20 cellular contexts compared by ENCODE assay signal in the genomic region with DNA sequence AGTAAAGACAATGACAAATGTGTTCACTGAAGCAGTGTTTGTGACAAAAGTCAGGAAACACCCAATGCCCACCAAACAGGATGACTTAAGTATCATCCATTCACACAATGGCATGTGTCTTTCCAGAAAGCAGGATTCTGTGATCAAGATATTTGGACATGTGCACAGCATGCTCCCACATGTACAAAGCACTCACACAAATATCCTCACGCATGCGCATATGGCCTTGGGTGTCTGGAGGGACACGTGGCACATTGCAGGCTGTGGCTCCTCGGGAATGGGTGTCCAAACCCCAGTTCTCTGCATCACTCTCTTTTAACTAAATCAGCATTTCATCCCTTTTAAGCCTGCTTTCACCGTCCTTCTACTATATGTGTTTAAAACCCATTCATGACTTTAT.
DNase-seq lines count a peak whose midpoint lies in the region; ATAC-seq and TF ChIP-seq lines count a peak whose summit lies in the region.
"Had no signal": no experiment of that assay in that cellular context is flagged by ENCODE, and none has a peak within 500 bp of the region (broad histone marks: within the 10 kb centered on the region; RNA-seq: fewer than 3 reads in every experiment).

No MANE protein-coding gene starts in this region.

- intact Hi-C loops in natural killer cell (cut with micrococcal nuclease), result no loop called here
- intact Hi-C loops in lower leg skin (cut with DNase I; ENCODE audit: low total_unique reads), result no loop called here

- peaks cover 24 to 45% of the 10 kb centered on the region in 2 donors for H3K4me1 Mint-ChIP-seq in natural killer cell treated with Interleukin-12 subunit alpha and Interleukin-12 subunit beta and Interleukin-15 and Interleukin-18, amount 100 ng/mL, for 72 hours (ENCODE audit: low read depth in 2 of 2)
- peaks cover 16 to 17% of the 10 kb centered on the region in 2 donors for H3K4me1 Mint-ChIP-seq in natural killer cell

- no peak for ATAC-seq in natural killer cell treated with Interleukin-12 subunit alpha and Interleukin-12 subunit beta and Interleukin-15 and Interleukin-18, amount 100 ng/mL, for 72 hours
- ATAC-seq in natural killer cell, result no peak
- no peak for ATAC-seq in HG02623 (IDR thresholded peaks at IDR 0.05; ENCODE audit: unreplicated experiment)
- ATAC-seq: activated CD4-positive, CD25-positive, alpha-beta regulatory T cell treated with anti-CD3 and anti-CD28 coated beads, Interleukin-2, amount 50 U/mL, for 24 hours had no signal

- in situ Hi-C loops in brain microvascular endothelial cell (cut with HindIII; ENCODE audit: low pct_ligation_motif_present, low sequenced_read_pairs), result no loop called here

- no peaks in the 10 kb centered on the region for H3K27me3 Mint-ChIP-seq in natural killer cell treated with Interleukin-12 subunit alpha and Interleukin-12 subunit beta and Interleukin-15 and Interleukin-18, amount 100 ng/mL, for 72 hours
- H3K27me3 Mint-ChIP-seq in natural killer cell (ENCODE audit: low read depth in 2 of 2), result no peaks in the 10 kb centered on the region
- H3K27me3 Mint-ChIP-seq: activated naive CD8-positive, alpha-beta T cell; central memory CD8-positive, alpha-beta T cell; naive B cell had no signal

- TF ChIP-seq POLR2A in lower leg skin (IDR thresholded peaks at IDR 0.05), result no peak

- H3K27me3 ChIP-seq in brain microvascular endothelial cell (replicated peaks), result no peaks in the 10 kb centered on the region
- H3K27me3 ChIP-seq: hepatocyte, thyroid gland had no signal

- no peaks in the 10 kb centered on the region for H3K36me3 ChIP-seq in brain microvascular endothelial cell (replicated peaks)
- H3K36me3 ChIP-seq: thyroid gland had no signal

- peaks cover 4% of the 10 kb centered on the region for H3K9me3 Mint-ChIP-seq in natural killer cell treated with Interleukin-12 subunit alpha and Interleukin-12 subunit beta and Interleukin-15 and Interleukin-18, amount 100 ng/mL, for 72 hours
- H3K9me3 Mint-ChIP-seq in natural killer cell, result peaks cover 5% of the 10 kb centered on the region in 2 donors

- H3K4me3 Mint-ChIP-seq in natural killer cell treated with Interleukin-12 subunit alpha and Interleukin-12 subunit beta and Interleukin-15 and Interleukin-18, amount 100 ng/mL, for 72 hours, result no peak overlapping the region
- no peak overlapping the region for H3K4me3 Mint-ChIP-seq in natural killer cell
- H3K4me3 Mint-ChIP-seq: activated naive CD8-positive, alpha-beta T cell; B cell; central memory CD8-positive, alpha-beta T cell; T-helper 1 cell treated with Interleukin-12 subunit alpha and Interleukin-12 subunit beta and Interleukin-4 antibody, amounts not matched to agents 30 μg/mL and 1 μg/mL, for 36 hours had no signal

- 23 to 25% methylated on average over 5 of the region's 5 CpGs for WGBS in lower leg skin, 2 donors

- H3K27ac Mint-ChIP-seq in natural killer cell treated with Interleukin-12 subunit alpha and Interleukin-12 subunit beta and Interleukin-15 and Interleukin-18, amount 100 ng/mL, for 72 hours, result peak overlapping the region in 1 of 2 donors; percentile 66
- no peak overlapping the region for H3K27ac Mint-ChIP-seq in natural killer cell
- H3K27ac Mint-ChIP-seq: activated naive CD8-positive, alpha-beta T cell; B cell; T-helper 1 cell treated with Interleukin-12 subunit alpha and Interleukin-12 subunit beta and Interleukin-4 antibody, amounts not matched to agents 30 μg/mL and 1 μg/mL, for 36 hours had no signal

- peak; percentile 13 for DNase-seq in natural killer cell treated with Interleukin-12 subunit alpha and Interleukin-12 subunit beta and Interleukin-15 and Interleukin-18, amount 100 ng/mL, for 72 hours (ENCODE audit: low spot score)
- DNase-seq in natural killer cell (no peak), brain microvascular endothelial cell (peak; percentile 57), lower leg skin (ENCODE audit: low spot score in 2 of 2) (peak; percentile 66 to 84), middle frontal gyrus (ENCODE audit: extremely low spot score, low spot score) (no peak), LoVo (ENCODE audit: low spot score) (no peak)
- no peak for DNase-seq in central memory CD4-positive, alpha-beta T cell
- DNase-seq: activated T-cell treated with anti-CD3 and anti-CD28 coated beads for 4 hours; naive B cell; NCI-H1694 treated with DMSO at 0.1 percent for 48 hours; NCI-H524 treated with DMSO at 0.1 percent for 48 hours; stimulated activated CD4-positive, alpha-beta T cell treated with anti-CD3 and anti-CD28 coated beads, Interleukin-2, amount 100 ng/mL, for 24 hours; thyroid gland had no signal

- peaks cover 6% of the 10 kb centered on the region for H3K36me3 Mint-ChIP-seq in natural killer cell treated with Interleukin-12 subunit alpha and Interleukin-12 subunit beta and Interleukin-15 and Interleukin-18, amount 100 ng/mL, for 72 hours
- H3K36me3 Mint-ChIP-seq in natural killer cell, result peaks cover 9% of the 10 kb centered on the region

- H3K27ac ChIP-seq in brain microvascular endothelial cell, result peak overlapping the region; percentile 73
- H3K27ac ChIP-seq: hepatocyte, thyroid gland had no signal

- H3K4me3 ChIP-seq in brain microvascular endothelial cell (ENCODE audit: low read depth, low read length) (no peak overlapping the region), lower leg skin (ENCODE audit: low read depth, poor library complexity, severe bottlenecking) (no peak overlapping the region)
- H3K4me3 ChIP-seq: hepatocyte, thyroid gland had no signal

- TF ChIP-seq CTCF in natural killer cell (IDR thresholded peaks at IDR 0.05), result no peak
- no peak for TF ChIP-seq CTCF in brain microvascular endothelial cell (IDR thresholded peaks at IDR 0.05; ENCODE audit: low read depth, low read length, missing control alignments)
- no peak for TF ChIP-seq CTCF in lower leg skin (IDR thresholded peaks at IDR 0.05)

Comparison
In these comparisons a context has a peak if more than half of its experiments do, and no peak if none do; other contexts are left out.
1. DNase-seq: peak in natural killer cell treated with Interleukin-12 subunit alpha and Interleukin-12 subunit beta and Interleukin-15 and Interleukin-18, amount 100 ng/mL, for 72 hours (single experiment), brain microvascular endothelial cell (single experiment) and lower leg skin (2 of 2); none in natural killer cell (single experiment), central memory CD4-positive, alpha-beta T cell (single experiment), middle frontal gyrus (single experiment) and LoVo (single experiment).